ENCODE assay signal across 18 cellular contexts in the genomic region with DNA sequence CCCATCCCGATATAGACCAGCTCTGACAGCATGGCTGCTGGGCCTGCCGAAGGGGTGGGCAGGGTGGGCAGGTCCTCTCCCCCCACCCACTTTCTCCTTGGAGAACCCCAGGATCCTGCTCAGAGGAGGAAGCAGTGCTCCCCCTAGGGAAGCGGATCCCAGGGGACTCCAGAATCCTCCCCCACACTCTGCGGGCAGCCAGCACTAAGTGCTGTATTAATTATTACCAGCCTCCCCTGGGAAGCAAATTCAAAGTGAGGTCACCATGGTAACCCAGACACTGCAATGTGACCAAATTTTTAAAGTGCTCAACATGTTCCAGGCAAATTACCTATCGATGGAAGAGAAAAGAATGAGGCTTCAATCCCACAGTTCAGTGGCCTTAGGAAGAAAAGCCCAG. TPM values are rescaled to one million over a fixed set of nuclear protein-coding genes. Genes with fewer than 3 reads are reported as not detected.
DNase-seq lines count a peak whose midpoint lies in the region; TF ChIP-seq lines count a peak whose summit lies in the region.
"Had no signal": no experiment of that assay in that cellular context is flagged by ENCODE, and none has a peak within 500 bp of the region (broad histone marks: within the 10 kb centered on the region; RNA-seq: fewer than 3 reads in every experiment).

No MANE protein-coding gene starts in this region.

- H3K27me3 ChIP-seq in H7 (ENCODE audit: control insufficient read depth, insufficient read depth, low read length) (no peaks in the 10 kb centered on the region; the same call in 1 of the 2 replicates), spleen (replicated peaks in 1 of 7) (no peaks in the 10 kb centered on the region)
- H3K27me3 ChIP-seq: esophagus squamous epithelium had no signal

- WGBS in spleen, 5 donors = 66 to 81% (median 70%) methylated on average over 5 of the region's 5 CpGs

- H3K9me3 ChIP-seq in spleen = peaks cover 0 to 5% (median 0%) of the 10 kb centered on the region in 8 donors
- H3K9me3 ChIP-seq: esophagus squamous epithelium, tibial artery had no signal

- no peak for TF ChIP-seq CTCF in spleen (IDR thresholded peaks at IDR 0.05 in 8 of 11, conservative IDR thresholded peaks at IDR 0.05 in 3 of 11)

- peaks cover 0 to 12% (median 3%) of the 10 kb centered on the region in 6 donors for H3K4me1 ChIP-seq in spleen
- H3K4me1 ChIP-seq: tibial artery had no signal

- H3K4me3 ChIP-seq in H7 (ENCODE audit: insufficient read depth, low read depth, low read length) (no peak overlapping the region), spleen (no peak overlapping the region)
- H3K4me3 ChIP-seq: esophagus squamous epithelium, tibial artery had no signal

- H3K27ac ChIP-seq in caudate nucleus (ENCODE audit: low read depth, low read length) (peak overlapping the region; percentile 73), spleen (peak overlapping the region in 5 of 8 donors; percentile 43 to 62 (median 54))
- H3K27ac ChIP-seq: esophagus squamous epithelium, tibial artery had no signal

- intact Hi-C loops in spleen (cut with DNase I; ENCODE audit: low total_unique reads) = loop anchor here (10.0 kb wide), 1 partner anchor 283 kb away; the partner anchor contains the start of gene SELENON

- TF ChIP-seq POLR2A in spleen (IDR thresholded peaks at IDR 0.05) = no peak

- H3K36me3 ChIP-seq in H7 (replicated peaks; ENCODE audit: control insufficient read depth, insufficient read depth, low read length) = no peaks in the 10 kb centered on the region
- H3K36me3 ChIP-seq in spleen = no peaks in the 10 kb centered on the region
- H3K36me3 ChIP-seq: esophagus squamous epithelium, tibial artery had no signal

- DNase-seq in NCI-H2171 treated with DMSO at 0.1 percent for 48 hours (lab: John Stamatoyannopoulos, UW) (peak; percentile 26), NCI-H2171 (lab: John Stamatoyannopoulos, UW) (no peak), H7 (peak; percentile 17), caudate nucleus (lab: John Stamatoyannopoulos, UW) (peak in 10 of 61 donors; percentile 8 to 46 (median 28)), spleen (peak; percentile 57), dedifferentiated amniotic fluid mesenchymal stem cell (ENCODE audit: extremely low spot score) (no peak), superior temporal gyrus (ENCODE audit: extremely low spot score) (no peak), NCI-H1105 (lab: John Stamatoyannopoulos, UW) (no peak)
- DNase-seq: activated CD4-positive, alpha-beta T cell treated with anti-CD3 and anti-CD28 coated beads, Interleukin-2, amount 50 U/mL, for 1 hour; activated naive CD4-positive, alpha-beta T cell; anterior cingulate cortex; CD4-positive, alpha-beta memory T cell; effector CD8-positive, alpha-beta T cell; esophagus squamous epithelium; KG1; naive thymus-derived CD8-positive, alpha-beta T cell; SW 1271; tibial artery had no signal

RNA-seq across cellular contexts. Expression of gene LDLRAP1, which starts 21.2 kb away (rescaled TPM):
- total RNA-seq in H7 (2014; rRNA removed; shearing (Covaris generic)) = 47.0 and 47.9 TPM in 2 replicates
- 100 to 1,000 TPM in 1 of 7 donors, 10 to 100 TPM in 6; 62.6 to 105 (median 82.3) TPM for total RNA-seq in spleen
- 10 to 100 TPM; 21.7 to 45.9 (median 28.4) TPM for polyA plus RNA-seq in spleen

Comparison
In these comparisons a context has a peak if more than half of its experiments do, and no peak if none do; other contexts are left out.
1. DNase-seq: peak in NCI-H2171 treated with DMSO at 0.1 percent for 48 hours (single experiment), H7 (single experiment) and spleen (single experiment); none in NCI-H2171 (single experiment), dedifferentiated amniotic fluid mesenchymal stem cell (single experiment), superior temporal gyrus (single experiment) and NCI-H1105 (single experiment).